ENCODE assay signal across 10 cellular contexts in the genomic region with DNA sequence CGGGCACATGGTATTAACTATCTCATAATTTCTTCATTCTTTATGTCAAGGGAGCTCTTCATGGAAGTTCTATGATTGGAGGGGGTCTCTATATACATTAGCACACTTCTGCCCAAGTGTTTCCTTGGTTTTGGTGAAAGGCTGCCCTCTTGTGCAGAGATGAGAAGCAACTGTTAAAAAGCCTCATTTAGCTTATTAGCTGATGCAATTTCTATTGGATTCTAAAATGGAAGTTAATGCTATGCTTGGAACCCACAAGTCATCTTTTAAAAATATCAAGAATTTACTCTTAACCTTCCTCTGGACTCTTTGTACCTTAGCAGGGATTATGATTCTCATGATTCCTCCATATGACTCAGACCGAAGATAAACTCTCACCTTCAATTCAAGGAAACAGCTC.
DNase-seq lines count a peak whose midpoint lies in the region; FAIRE-seq and TF ChIP-seq lines count a peak whose summit lies in the region.
"Had no signal": no experiment of that assay in that cellular context is flagged by ENCODE, and none has a peak within 500 bp of the region (broad histone marks: within the 10 kb centered on the region; RNA-seq: fewer than 3 reads in every experiment).

No MANE protein-coding gene starts in this region.

- TF ChIP-seq CTCF in KMS-11 (conservative IDR thresholded peaks at IDR 0.05; ENCODE audit: low read depth, low read length) = peak; percentile 31; the same call in 1 of the 2 replicates

- no peak overlapping the region for H3K27ac ChIP-seq in KMS-11
- H3K27ac ChIP-seq: epithelial cell of prostate, thoracic aorta had no signal

- H3K4me1 ChIP-seq in KMS-11 (ENCODE audit: low read depth, poor library complexity, severe bottlenecking) = peaks cover 5% of the 10 kb centered on the region

- no peak overlapping the region for H3K4me3 ChIP-seq in KMS-11 (IDR thresholded peaks at IDR 0.05; ENCODE audit: insufficient read depth, low read depth, low read length)
- H3K4me3 ChIP-seq: thoracic aorta had no signal

- H3K27me3 ChIP-seq in KMS-11 (ENCODE audit: insufficient read depth, low read depth) = no peaks in the 10 kb centered on the region

- peak; percentile 55 for FAIRE-seq in TTC549 (lab: Jason Lieb, UNC)

- DNase-seq in COR-L47 (lab: John Stamatoyannopoulos, UW) (peak; percentile 30), inferior parietal cortex (ENCODE audit: extremely low spot score) (peak; percentile 19), GM19240 (ENCODE audit: insufficient read length, low spot score) (no peak), ureter (ENCODE audit: low spot score) (no peak), kidney tubule cell (ENCODE audit: low spot score) (no peak), T-helper 2 cell (no peak)

- H3K9ac ChIP-seq in KMS-11 = no peak overlapping the region

- no peak overlapping the region for H3K4me2 ChIP-seq in KMS-11

- H3K79me2 ChIP-seq in KMS-11 (ENCODE audit: insufficient read depth, low read depth) = no peaks in the 10 kb centered on the region

- no peak overlapping the region for H2AFZ ChIP-seq in KMS-11 (ENCODE audit: low read depth)

- H4K20me1 ChIP-seq in KMS-11 (ENCODE audit: insufficient read depth) = no peaks in the 10 kb centered on the region

- no peaks in the 10 kb centered on the region for H3K36me3 ChIP-seq in KMS-11 (ENCODE audit: insufficient read depth)
- H3K36me3 ChIP-seq: thoracic aorta had no signal

Comparison
In these comparisons a context has a peak if more than half of its experiments do, and no peak if none do; other contexts are left out.
1. DNase-seq: peak in COR-L47 (single experiment) and inferior parietal cortex (single experiment); none in GM19240 (single experiment), ureter (single experiment), kidney tubule cell (single experiment) and T-helper 2 cell (0 of 5).